ENCODE assay signal across 13 cellular contexts in the genomic region with DNA sequence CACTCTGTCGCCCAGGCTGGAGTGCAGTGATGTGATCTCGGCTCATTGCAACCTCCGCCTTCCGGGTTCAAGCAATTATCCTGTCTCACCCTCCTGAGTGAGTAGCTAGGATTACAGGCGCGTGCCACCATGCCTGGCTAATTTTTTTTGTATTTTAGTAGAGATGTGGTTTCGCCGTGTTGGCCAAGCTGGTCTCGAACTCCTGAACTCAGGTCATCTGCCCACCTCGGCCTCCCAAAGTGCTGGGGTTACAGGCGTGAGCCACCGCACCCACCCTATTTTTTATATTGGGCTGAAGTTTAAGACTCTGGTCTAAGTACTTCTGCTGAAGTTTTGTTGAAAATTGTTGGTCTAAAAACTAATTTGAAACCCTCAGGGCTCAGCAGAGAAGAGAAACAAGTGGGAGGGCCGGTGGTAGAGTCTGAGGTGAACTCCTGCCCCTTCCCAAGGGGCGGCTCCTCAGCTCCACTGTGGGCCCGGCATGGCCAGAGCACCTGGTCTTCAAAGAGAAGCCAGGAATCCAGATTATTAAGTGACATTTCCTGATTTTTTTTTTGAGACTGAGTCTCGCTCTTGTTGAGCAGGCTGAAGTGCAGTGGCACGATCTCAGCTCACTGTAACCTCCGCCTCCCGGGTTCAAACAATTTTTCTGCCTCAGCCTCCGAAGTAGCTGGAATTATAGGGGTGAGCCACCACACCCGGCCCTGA. TPM values are rescaled to one million over a fixed set of nuclear protein-coding genes. Genes with fewer than 3 reads are reported as not detected.
A peak's percentile ranks its signal among the peaks of the same experiment; 100 is the strongest.
DNase-seq lines count a peak whose midpoint lies in the region; ATAC-seq and TF ChIP-seq lines count a peak whose summit lies in the region.
"Had no signal": no experiment of that assay in that cellular context is flagged by ENCODE, and none has a peak within 500 bp of the region (broad histone marks: within the 10 kb centered on the region; RNA-seq: fewer than 3 reads in every experiment).

No MANE protein-coding gene starts in this region.

- BruUV-seq in MCF 10A (replicated peaks; lab: Mats Ljungman, UMichigan) = no TSS peak
- BruUV-seq in mammary epithelial cell (replicated peaks; lab: Mats Ljungman, UMichigan) = no TSS peak

- H3K27me3 Mint-ChIP-seq in MCF 10A (ENCODE audit: insufficient read depth, unreplicated experiment) (no peaks in the 10 kb centered on the region), type B pancreatic cell (no peaks in the 10 kb centered on the region)
- H3K27me3 Mint-ChIP-seq in naive thymus-derived CD8-positive, alpha-beta T cell = no peaks in the 10 kb centered on the region
- H3K27me3 Mint-ChIP-seq: CD8-positive, alpha-beta memory T cell; stimulated activated naive CD8-positive, alpha-beta T cell treated with anti-CD3 and anti-CD28 coated beads, Interleukin-15, amount 100 ng/mL, for 72 hours had no signal

- no peak for ATAC-seq in naive thymus-derived CD8-positive, alpha-beta T cell
- ATAC-seq: stimulated activated naive CD8-positive, alpha-beta T cell treated with anti-CD3 and anti-CD28 coated beads, Interleukin-15, amount 100 ng/mL, for 72 hours had no signal

- H3K4me3 Mint-ChIP-seq in MCF 10A (ENCODE audit: unreplicated experiment) (no peak overlapping the region), type B pancreatic cell (peak overlapping the region; percentile 75)
- no peak overlapping the region for H3K4me3 Mint-ChIP-seq in naive thymus-derived CD8-positive, alpha-beta T cell
- H3K4me3 Mint-ChIP-seq: stimulated activated naive CD8-positive, alpha-beta T cell treated with anti-CD3 and anti-CD28 coated beads, Interleukin-15, amount 100 ng/mL, for 72 hours had no signal

- H3K9me3 Mint-ChIP-seq in MCF 10A (ENCODE audit: unreplicated experiment) (no peaks in the 10 kb centered on the region), type B pancreatic cell (no peaks in the 10 kb centered on the region)
- H3K9me3 Mint-ChIP-seq in naive thymus-derived CD8-positive, alpha-beta T cell = no peaks in the 10 kb centered on the region
- H3K9me3 Mint-ChIP-seq: stimulated activated naive CD8-positive, alpha-beta T cell treated with anti-CD3 and anti-CD28 coated beads, Interleukin-15, amount 100 ng/mL, for 72 hours had no signal

- no peaks in the 10 kb centered on the region for H3K79me2 ChIP-seq in mammary epithelial cell (ENCODE audit: insufficient read depth, low read length)

- H3K36me3 ChIP-seq in mammary epithelial cell (ENCODE audit: insufficient read depth, low read length) = no peaks in the 10 kb centered on the region
- H3K36me3 ChIP-seq: adrenal gland, right lobe of liver had no signal

- DNase-seq in MCF 10A (ENCODE audit: unreplicated experiment) (no peak), mammary epithelial cell (no peak), epithelial cell of prostate (ENCODE audit: low read depth, low spot score) (no peak), type B pancreatic cell (ENCODE audit: extremely low spot score, unreplicated experiment) (no peak), NCI-H187 treated with DMSO at 0.1 percent for 48 hours (lab: John Stamatoyannopoulos, UW) (no peak), NCI-H1417 (lab: John Stamatoyannopoulos, UW) (no peak), T-helper 9 cell (no peak)
- peak in 1 of 10 donors; percentile 45 for DNase-seq in naive thymus-derived CD8-positive, alpha-beta T cell
- DNase-seq: 8988T; adrenal gland; stimulated activated naive CD8-positive, alpha-beta T cell treated with anti-CD3 and anti-CD28 coated beads, Interleukin-15, amount 100 ng/mL, for 72 hours had no signal

- peaks cover 5% of the 10 kb centered on the region for H3K36me3 Mint-ChIP-seq in MCF 10A (ENCODE audit: insufficient read depth, unreplicated experiment)
- no peaks in the 10 kb centered on the region for H3K36me3 Mint-ChIP-seq in naive thymus-derived CD8-positive, alpha-beta T cell
- H3K36me3 Mint-ChIP-seq in type B pancreatic cell = peaks cover 21% of the 10 kb centered on the region

- H3K27ac ChIP-seq in mammary epithelial cell (ENCODE audit: insufficient read depth, low read depth, low read length) = no peak overlapping the region
- H3K27ac ChIP-seq in epithelial cell of prostate = peak overlapping the region; percentile 84

- POLR2A ChIA-PET in MCF 10A (lab: Yijun Ruan, JAX) = interaction anchor here (0.7 to 2.4 kb wide), 3 partner anchors 13 to 1468 kb away, joined by 3 to 10 read pairs (median 3); no protein-coding TSS in a partner anchor
- POLR2A ChIA-PET in naive thymus-derived CD8-positive, alpha-beta T cell (lab: Charles Lee) = interaction anchor here (0.9 kb wide), 1 partner anchor 13 kb away, joined by 3 read pairs; no protein-coding TSS in a partner anchor

- H3K27ac Mint-ChIP-seq in MCF 10A (ENCODE audit: low read depth, unreplicated experiment) = peak overlapping the region; percentile 92
- peak overlapping the region in 6 of 10 donors; percentile 15 to 75 (median 42) for H3K27ac Mint-ChIP-seq in naive thymus-derived CD8-positive, alpha-beta T cell
- H3K27ac Mint-ChIP-seq in type B pancreatic cell = peak overlapping the region; percentile 95

- H4K20me1 ChIP-seq in mammary epithelial cell (ENCODE audit: insufficient read depth, low read length) = no peaks in the 10 kb centered on the region

- dilution Hi-C loops in mammary epithelial cell (cut with HindIII; ENCODE audit: low sequenced_read_pairs) = loop anchor here (5.0 kb wide), 1 partner anchor 48 kb away; no protein-coding TSS in a partner anchor

- H3K9me3 ChIP-seq in mammary epithelial cell (replicated peaks; ENCODE audit: insufficient read depth, low read length) = no peaks in the 10 kb centered on the region
- H3K9me3 ChIP-seq: adrenal gland, right lobe of liver had no signal

- in situ Hi-C loops in mammary epithelial cell (cut with MboI; ENCODE audit: low sequenced_read_pairs in 2 of 2) = no loop called here

- peaks cover 30% of the 10 kb centered on the region for H3K4me1 ChIP-seq in mammary epithelial cell (ENCODE audit: insufficient read depth, low read length)

- intact Hi-C loops in MCF 10A (cut with micrococcal nuclease) (no loop called here), mammary epithelial cell (cut with micrococcal nuclease) (no loop called here)

- H3K4me1 Mint-ChIP-seq in MCF 10A (ENCODE audit: insufficient read depth, unreplicated experiment) (peaks cover 18% of the 10 kb centered on the region), type B pancreatic cell (ENCODE audit: unreplicated experiment) (peaks cover 42% of the 10 kb centered on the region)
- peaks cover 9 to 37% (median 25%) of the 10 kb centered on the region in 4 donors for H3K4me1 Mint-ChIP-seq in naive thymus-derived CD8-positive, alpha-beta T cell

- H3K4me2 ChIP-seq in mammary epithelial cell (ENCODE audit: insufficient read depth, low read depth, low read length) = no peak overlapping the region

- TF ChIP-seq CTCF in MCF 10A (IDR thresholded peaks at IDR 0.05; ENCODE audit: unreplicated experiment) (no peak), mammary epithelial cell (conservative IDR thresholded peaks at IDR 0.05 in 1 of 2, IDR thresholded peaks at IDR 0.05 in 1 of 2; ENCODE audit: extremely low read depth in 1 of 2, insufficient read depth in 1 of 2, low read depth in 1 of 2, low read length in 2 of 2) (no peak), type B pancreatic cell (conservative IDR thresholded peaks at IDR 0.05) (no peak)

- no peak overlapping the region for H3K9ac ChIP-seq in mammary epithelial cell (ENCODE audit: insufficient read depth, low read length)

- no peaks in the 10 kb centered on the region for H3K27me3 ChIP-seq in mammary epithelial cell (ENCODE audit: insufficient read depth, low read length)
- H3K27me3 ChIP-seq: adrenal gland, right lobe of liver had no signal

- no peak overlapping the region for H3K4me3 ChIP-seq in mammary epithelial cell (replicated peaks in 1 of 3; ENCODE audit: insufficient read depth in 1 of 3, low read depth in 2 of 3, low read length in 3 of 3)
- H3K4me3 ChIP-seq: adrenal gland, right lobe of liver had no signal

- WGBS in mammary epithelial cell (ENCODE audit: low coverage, missing lambda C conversion rate) = 86% methylated on average over 19 of the region's 21 CpGs

- CTCF ChIA-PET in MCF 10A (lab: Yijun Ruan, JAX) (interaction anchor here (0.6 to 3.7 kb wide), 8 partner anchors 12 to 401 kb away, joined by 3 to 18 read pairs (median 4); no protein-coding TSS in a partner anchor), mammary epithelial cell (lab: Charles Lee; ENCODE audit: low non-redundant PET) (interaction anchor here (0.5 kb wide), 1 partner anchor 392 kb away, joined by 3 read pairs; no protein-coding TSS in a partner anchor)

- H2AFZ ChIP-seq in mammary epithelial cell (ENCODE audit: low read depth, low read length) = no peak overlapping the region

RNA-seq across cellular contexts. Expression of gene HDAC11, which starts 4.0 kb away (rescaled TPM):
- total RNA-seq in MCF 10A (2022) (8.7 and 9.3 TPM in 2 replicates), mammary epithelial cell (10 to 100 TPM; 17.2 to 17.7 TPM), type B pancreatic cell (ENCODE audit: low replicate concordance) (21.9 and 26.1 TPM in 2 replicates)
- 8.5 TPM for polyA plus RNA-seq in mammary epithelial cell
- polyA minus RNA-seq in mammary epithelial cell = 7.9 TPM
- 1 to 10 TPM; 6.6 to 7.6 TPM for total RNA-seq in naive thymus-derived CD8-positive, alpha-beta T cell
- polyA plus RNA-seq in naive thymus-derived CD8-positive, alpha-beta T cell = 1 to 10 TPM; 3.1 to 5.8 (median 3.7) TPM

Comparison
In these comparisons a context has a peak if more than half of its experiments do, and no peak if none do; other contexts are left out.
1. H3K27ac Mint-ChIP-seq: peak in every context shown above with its lines; median percentile 95 in type B pancreatic cell; 92 in MCF 10A; 42 in naive thymus-derived CD8-positive, alpha-beta T cell.